31 cellular contexts compared by ENCODE assay signal in the genomic region with DNA sequence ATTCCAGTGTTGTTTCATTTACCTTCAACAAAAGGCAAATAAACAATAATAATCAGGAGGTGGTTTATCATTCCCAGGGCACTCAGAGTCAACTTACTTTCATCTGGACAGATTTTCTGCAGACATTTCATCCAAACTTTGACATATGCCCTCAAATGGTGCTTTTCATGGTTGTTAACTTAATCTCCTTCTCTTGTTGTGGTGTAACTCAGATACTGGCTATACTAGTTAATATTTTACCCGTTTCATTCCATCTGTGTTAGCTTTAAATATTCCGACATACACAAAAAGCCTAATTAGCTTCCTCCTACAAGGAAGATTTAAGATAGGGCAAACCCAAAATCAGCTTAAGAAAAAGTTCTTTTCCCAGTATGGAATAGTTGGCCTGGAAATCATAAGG.
"Had no signal": no experiment of that assay in that cellular context is flagged by ENCODE, and none has a peak within 500 bp of the region (broad histone marks: within the 10 kb centered on the region; RNA-seq: fewer than 3 reads in every experiment).

No MANE protein-coding gene starts in this region.

- ATAC-seq: heart right ventricle; left cardiac atrium; left lung; lower lobe of right lung; natural killer cell; right cardiac atrium; sciatic nerve; stimulated activated naive B cell treated with anti-CD40 and anti-IgM and Interleukin-4, amounts not matched to agents 10 μg/mL and 1 μg/mL and 100 μg/mL, for 72 hours; stimulated activated naive CD8-positive, alpha-beta T cell treated with anti-CD3 and anti-CD28 coated beads, Interleukin-15, Interleukin-2, amounts not matched to agents 100 U/mL and 50 U/mL, for 24 hours had no signal

- H3K4me3 Mint-ChIP-seq: mesothelial cell of epicardium; naive B cell; natural killer cell; stimulated activated naive B cell treated with anti-CD40 and anti-IgM and Interleukin-4, amounts not matched to agents 10 μg/mL and 1 μg/mL and 100 μg/mL, for 72 hours had no signal

- H2AFZ ChIP-seq: hepatocyte, parathyroid adenoma had no signal

- H3K27ac Mint-ChIP-seq: mesothelial cell of epicardium; naive B cell; natural killer cell; progenitor cell of endocrine pancreas; stimulated activated naive B cell treated with anti-CD40 and anti-IgM and Interleukin-4, amounts not matched to agents 10 μg/mL and 1 μg/mL and 100 μg/mL, for 72 hours had no signal

- H3K9ac ChIP-seq: parathyroid adenoma had no signal

- H3K4me1 ChIP-seq: heart right ventricle, left lung, testis, vagina had no signal

- H3K4me1 Mint-ChIP-seq: naive B cell; natural killer cell; stimulated activated naive B cell treated with anti-CD40 and anti-IgM and Interleukin-4, amounts not matched to agents 10 μg/mL and 1 μg/mL and 100 μg/mL, for 72 hours had no signal

- H3K9me3 Mint-ChIP-seq: mesothelial cell of epicardium; naive B cell; natural killer cell; stimulated activated naive B cell treated with anti-CD40 and anti-IgM and Interleukin-4, amounts not matched to agents 10 μg/mL and 1 μg/mL and 100 μg/mL, for 72 hours had no signal

- H3K4me2 ChIP-seq: hepatocyte had no signal

- H3K4me3 ChIP-seq: heart right ventricle, hepatocyte, left lung, lower lobe of right lung, skin epidermis, stomach, testis, thyroid gland, transverse colon, upper lobe of left lung, vagina had no signal

- FAIRE-seq: keratinocyte had no signal

- DNase-seq: heart right ventricle; kidney glomerular epithelial cell; left cardiac atrium; left lung; lower lobe of right lung; mammary epithelial cell; mesendoderm; naive B cell; natural killer cell; nucleus accumbens; retina; right cardiac atrium; stimulated activated CD4-positive, alpha-beta T cell treated with anti-CD3 and anti-CD28 coated beads, Interleukin-12 subunit alpha, Interleukin-12 subunit beta, amount 100 ng/mL, for 4 hours; stimulated activated CD4-positive, alpha-beta T cell treated with anti-CD3 and anti-CD28 coated beads, Interleukin-15, amount 100 ng/mL, for 24 hours; stimulated activated CD4-positive, alpha-beta T cell treated with anti-CD3 and anti-CD28 coated beads, Interleukin-2, amount 100 ng/mL, for 24 hours; stimulated activated CD4-positive, alpha-beta T cell treated with anti-CD3 and anti-CD28 coated beads, Interleukin-4, amount 100 ng/mL, for 1 hour; stimulated activated naive B cell treated with anti-CD40 and anti-IgM and Interleukin-4, amounts not matched to agents 10 μg/mL and 1 μg/mL and 100 μg/mL, for 72 hours; stimulated activated naive CD8-positive, alpha-beta T cell treated with anti-CD3 and anti-CD28 coated beads, Interleukin-15, Interleukin-2, amounts not matched to agents 100 U/mL and 50 U/mL, for 24 hours; stomach; testis; thyroid gland; transverse colon; upper lobe of left lung had no signal

- H3K36me3 Mint-ChIP-seq: mesothelial cell of epicardium; naive B cell; natural killer cell; stimulated activated naive B cell treated with anti-CD40 and anti-IgM and Interleukin-4, amounts not matched to agents 10 μg/mL and 1 μg/mL and 100 μg/mL, for 72 hours had no signal

- H3K36me3 ChIP-seq: heart right ventricle, left lung, lower lobe of right lung, stomach, thyroid gland, transverse colon, upper lobe of left lung, vagina had no signal

- H3K27me3 Mint-ChIP-seq: progenitor cell of endocrine pancreas had no signal

- H3K27me3 ChIP-seq: heart right ventricle, hepatocyte, left lung, stomach, testis, thyroid gland, transverse colon, upper lobe of left lung, vagina had no signal

- H3K9me3 ChIP-seq: heart right ventricle, left lung, lower lobe of right lung, stomach, testis, thyroid gland, transverse colon, upper lobe of left lung, vagina had no signal

- H3K27ac ChIP-seq: heart right ventricle, hepatocyte, left lung, lower lobe of right lung, parathyroid adenoma, skin epidermis, stomach, testis, thyroid gland, transverse colon, upper lobe of left lung, vagina had no signal
